8 cellular contexts compared by ENCODE assay signal in genomic region chr7:17234398-17235021, GRCh38.
DNase-seq lines count a peak whose midpoint lies in the region; ATAC-seq, FAIRE-seq and TF ChIP-seq lines count a peak whose summit lies in the region.

No MANE protein-coding gene starts in this region.

- H3K36me3 ChIP-seq in K562 (ENCODE audit: control insufficient read depth, insufficient read depth, low read length) (no peaks in the 10 kb centered on the region), right lobe of liver (no peaks in the 10 kb centered on the region)

- no peak for TF ChIP-seq POLR2A in K562 (conservative IDR thresholded peaks at IDR 0.05)
- no peak for TF ChIP-seq POLR2A in right lobe of liver (IDR thresholded peaks at IDR 0.05)

- H3K9me3 ChIP-seq in K562 (replicated peaks; ENCODE audit: control insufficient read depth, insufficient read depth, low read depth, low read length) = no peaks in the 10 kb centered on the region
- no peaks in the 10 kb centered on the region for H3K9me3 ChIP-seq in right lobe of liver

- H3K4me3 ChIP-seq in K562 (no peak overlapping the region), right lobe of liver (no peak overlapping the region)

- FAIRE-seq in K562 (lab: Jason Lieb, UNC) = peak; percentile 32

- intact Hi-C loops in K562 (cut with micrococcal nuclease) = no loop called here
- intact Hi-C loops in right lobe of liver (cut with DNase I) = no loop called here

- H3K4me1 ChIP-seq in K562 (replicated peaks in 1 of 2; ENCODE audit: control insufficient read depth in 2 of 2, insufficient read depth in 2 of 2, low read length in 2 of 2) (no peaks in the 10 kb centered on the region; a peak in 1 of 5 replicates), right lobe of liver (peaks cover 0 to 12% (median 0%) of the 10 kb centered on the region in 4 donors)

- 0 out of 2 replicates have a peak overlapping the region, but pooled peaks have one; percentile 10 for H3K4me2 ChIP-seq in K562 (ENCODE audit: insufficient read depth, low read length)

- TF ChIP-seq EP300 in K562 (IDR thresholded peaks at IDR 0.05; ENCODE audit: low read length) = no peak; the same call in 1 of the 2 replicates

- no peaks in the 10 kb centered on the region for H3K9me1 ChIP-seq in K562 (ENCODE audit: control insufficient read depth, insufficient read depth, low read length)

- DNase-seq in AG09319 (ENCODE audit: extremely low read depth, low read depth) (peak; percentile 84), T-helper 1 cell (peak; percentile 35 to 90 (median 65)), K562 (ENCODE audit: extremely low read depth in 1 of 4, low spot score in 3 of 4) (peak; percentile 12 to 62 (median 16)), right lobe of liver (no peak), NCI-H526 treated with DMSO at 0.1 percent for 48 hours (lab: John Stamatoyannopoulos, UW) (no peak)
- peak; percentile 52 for DNase-seq in stimulated activated CD8-positive, alpha-beta memory T cell treated with anti-CD3 and anti-CD28 coated beads, Interleukin-4, amount 100 ng/mL, for 48 hours

- TF ChIP-seq CTCF in AG09319 (IDR thresholded peaks at IDR 0.05; ENCODE audit: low read depth, low read length) (peak; percentile 14), K562 (IDR thresholded peaks at IDR 0.05 in 2 of 3, conservative IDR thresholded peaks at IDR 0.05 in 1 of 3; ENCODE audit: insufficient read depth in 2 of 3, low read depth in 1 of 3, low read length in 3 of 3) (no peak), right lobe of liver (IDR thresholded peaks at IDR 0.05) (no peak)

- H3K27me3 ChIP-seq in K562 (ENCODE audit: control insufficient read depth in 2 of 2, insufficient read depth in 2 of 2, low read length in 2 of 2) (no peaks in the 10 kb centered on the region), right lobe of liver (no peaks in the 10 kb centered on the region)

- BruUV-seq in K562 (replicated peaks; lab: Mats Ljungman, UMichigan) = no TSS peak

- in situ Hi-C loops in K562 (cut with MboI) = no loop called here

- 1% methylated on average over 10 of the region's 10 CpGs for WGBS in K562 (ENCODE audit: insufficient coverage, low coverage, missing lambda C conversion rate)
- 54% methylated on average over 10 of the region's 10 CpGs for WGBS in right lobe of liver (ENCODE audit: insufficient coverage, low coverage, low lambda C conversion rate, missing lambda C conversion rate)

- POLR2A ChIA-PET in K562 (lab: Yijun Ruan, JAX) = no interaction called here

- CTCF ChIA-PET in K562 (lab: Yijun Ruan, JAX; ENCODE audit: low intra/inter-chr PET ratio) = no interaction called here

- H4K20me1 ChIP-seq in K562 (replicated peaks; ENCODE audit: control insufficient read depth, insufficient read depth, low read length) = no peaks in the 10 kb centered on the region

- peak; percentile 26 to 36 for TF ChIP-seq RAD21 in K562 (CRISPR knock-in tag; conservative IDR thresholded peaks at IDR 0.05 in 1 of 2, IDR thresholded peaks at IDR 0.05 in 1 of 2)

- peak overlapping the region; percentile 2; the same call in 1 of the 2 replicates for H2AFZ ChIP-seq in K562 (ENCODE audit: low read depth, low read length)

- ATAC-seq in GM19324 (IDR thresholded peaks at IDR 0.05; ENCODE audit: low FRiP score, unreplicated experiment) (peak; percentile 98), HG03378 (IDR thresholded peaks at IDR 0.05; ENCODE audit: unreplicated experiment) (peak; percentile 97), K562 (peak; percentile 75), right lobe of liver (peak; percentile 44 to 81 (median 62))

- H3K9ac ChIP-seq in K562 (ENCODE audit: insufficient read depth in 1 of 2, low read depth in 2 of 2, low read length in 2 of 2) = no peak overlapping the region

- H3K79me2 ChIP-seq in K562 (ENCODE audit: control insufficient read depth, insufficient read depth, low read length) = no peaks in the 10 kb centered on the region

- peak overlapping the region; percentile 60; the same call in 2 of the 3 replicates for H3K27ac ChIP-seq in K562 (ENCODE audit: extremely low read depth, low read depth, low read length)
- no peak overlapping the region for H3K27ac ChIP-seq in right lobe of liver

TF ChIP-seq in K562, 482 proteins besides CTCF, POLR2A, EP300 and RAD21 (continues in another document):
- TF ChIP-seq CLOCK (CRISPR knock-in tag; IDR thresholded peaks at IDR 0.05; ENCODE audit: borderline replicate concordance) = no peak
- peak; percentile 39; the same call in 1 of the 2 replicates for TF ChIP-seq CTBP1 (IDR thresholded peaks at IDR 0.05; ENCODE audit: borderline replicate concordance)
- peak; percentile 69; the same call in 1 of the 2 replicates for TF ChIP-seq FOXJ2 (tag; IDR thresholded peaks at IDR 0.05)
- TF ChIP-seq, protein P1, sequence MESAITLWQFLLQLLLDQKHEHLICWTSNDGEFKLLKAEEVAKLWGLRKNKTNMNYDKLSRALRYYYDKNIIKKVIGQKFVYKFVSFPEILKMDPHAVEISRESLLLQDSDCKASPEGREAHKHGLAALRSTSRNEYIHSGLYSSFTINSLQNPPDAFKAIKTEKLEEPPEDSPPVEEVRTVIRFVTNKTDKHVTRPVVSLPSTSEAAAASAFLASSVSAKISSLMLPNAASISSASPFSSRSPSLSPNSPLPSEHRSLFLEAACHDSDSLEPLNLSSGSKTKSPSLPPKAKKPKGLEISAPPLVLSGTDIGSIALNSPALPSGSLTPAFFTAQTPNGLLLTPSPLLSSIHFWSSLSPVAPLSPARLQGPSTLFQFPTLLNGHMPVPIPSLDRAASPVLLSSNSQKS (CRISPR knock-in tag; IDR thresholded peaks at IDR 0.05) = no peak
- TF ChIP-seq LEF1 (IDR thresholded peaks at IDR 0.05) = 0 out of 2 replicates have a peak, but pooled peaks have one; percentile 24
- TF ChIP-seq CBFA2T2 (conservative IDR thresholded peaks at IDR 0.05) = peak; percentile 28; the same call in 1 of the 2 replicates
- TF ChIP-seq RFX1 (IDR thresholded peaks at IDR 0.05) = peak; percentile 86
- no peak for TF ChIP-seq CREB5 (CRISPR knock-in tag; IDR thresholded peaks at IDR 0.05)
- TF ChIP-seq TCF3 (CRISPR knock-in tag; IDR thresholded peaks at IDR 0.05) = 0 out of 2 replicates have a peak, but pooled peaks have one; percentile 20
- no peak for TF ChIP-seq ARID2 (IDR thresholded peaks at IDR 0.05)
- TF ChIP-seq HMGN3 (IDR thresholded peaks at IDR 0.05; ENCODE audit: borderline replicate concordance, extremely low read depth, insufficient read length, low read depth, low read length) = no peak
- 0 out of 2 replicates have a peak, but pooled peaks have one; percentile 25 for TF ChIP-seq SPI1 (IDR thresholded peaks at IDR 0.05; ENCODE audit: borderline replicate concordance, low read depth, low read length)
- no peak for TF ChIP-seq PTRF (tag; IDR thresholded peaks at IDR 0.05)

Comparison
In these comparisons a context has a peak if more than half of its experiments do, and no peak if none do; other contexts are left out.
1. DNase-seq: peak in AG09319 (single experiment), T-helper 1 cell (5 of 5), K562 (4 of 4) and stimulated activated CD8-positive, alpha-beta memory T cell treated with anti-CD3 and anti-CD28 coated beads, Interleukin-4, amount 100 ng/mL, for 48 hours (single experiment); none in right lobe of liver (0 of 3) and NCI-H526 treated with DMSO at 0.1 percent for 48 hours (single experiment).
2. Peak in every context shown above with its lines, with median percentiles within 50 percentile points of each other: ATAC-seq.